In the genomic region with DNA sequence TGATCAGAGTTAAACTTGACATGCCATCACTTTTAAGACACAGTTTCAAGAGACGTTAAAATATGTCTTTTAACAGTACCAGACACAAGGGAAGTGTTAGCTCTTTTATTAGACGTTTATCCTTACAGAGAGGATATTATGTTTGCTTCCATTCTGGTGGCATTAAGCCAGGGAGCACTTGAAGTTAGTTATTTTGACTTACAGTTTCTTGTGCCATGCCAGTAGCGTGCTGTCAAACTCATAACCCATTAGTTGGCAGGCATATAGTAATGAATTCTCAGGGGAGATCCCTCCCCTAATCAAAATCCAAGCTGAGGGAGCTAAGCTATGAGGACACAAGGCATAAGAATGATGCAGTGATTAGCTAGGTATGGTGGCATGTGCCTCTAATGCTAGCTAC, we compare ENCODE assay signal across 17 cellular contexts.
"Had no signal": no experiment of that assay in that cellular context is flagged by ENCODE, and none has a peak within 500 bp of the region (broad histone marks: within the 10 kb centered on the region; RNA-seq: fewer than 3 reads in every experiment).

No MANE protein-coding gene starts in this region.

- H3K27ac Mint-ChIP-seq: activated CD4-positive, alpha-beta memory T cell treated with anti-CD3 and anti-CD28 coated beads, Interleukin-2, amount 10 ng/mL, durations not matched to agents 7 days and 5 days; activated naive CD4-positive, alpha-beta T cell treated with anti-CD3 and anti-CD28 coated beads, Interleukin-2, amount 10 ng/mL, durations not matched to agents 7 days and 5 days; stimulated activated naive CD8-positive, alpha-beta T cell treated with anti-CD3 and anti-CD28 coated beads, Interleukin-15, Interleukin-2, amounts not matched to agents 100 ng/mL and 50 ng/mL, for 24 hours had no signal

- DNase-seq: activated CD4-positive, alpha-beta memory T cell treated with anti-CD3 and anti-CD28 coated beads, Interleukin-2, amount 10 ng/mL, durations not matched to agents 7 days and 5 days; activated CD4-positive, alpha-beta T cell treated with anti-CD3 and anti-CD28 coated beads for 48 hours; activated CD4-positive, CD25-positive, alpha-beta regulatory T cell; activated CD8-positive, alpha-beta memory T cell treated with anti-CD3 and anti-CD28 coated beads, Interleukin-2, amount 50 U/mL, for 4 hours; activated naive CD4-positive, alpha-beta T cell treated with anti-CD3 and anti-CD28 coated beads, Interleukin-2, amount 10 ng/mL, durations not matched to agents 7 days and 5 days; activated T-cell treated with anti-CD3 and anti-CD28 coated beads, Interleukin-2, amount 50 U/mL, for 4 hours; aorta; brain microvascular endothelial cell; gastrocnemius medialis; heart right ventricle; mesenchymal stem cell; stimulated activated CD4-positive, alpha-beta T cell treated with anti-CD3 and anti-CD28 coated beads, Interleukin-2, amount 100 ng/mL, for 24 hours; SW 1271; uterus had no signal

- H3K4me1 Mint-ChIP-seq: activated CD4-positive, alpha-beta memory T cell treated with anti-CD3 and anti-CD28 coated beads, Interleukin-2, amount 10 ng/mL, durations not matched to agents 7 days and 5 days; activated naive CD4-positive, alpha-beta T cell treated with anti-CD3 and anti-CD28 coated beads, Interleukin-2, amount 10 ng/mL, durations not matched to agents 7 days and 5 days; neural crest cell had no signal

- H3K9me3 Mint-ChIP-seq: activated CD4-positive, alpha-beta memory T cell treated with anti-CD3 and anti-CD28 coated beads, Interleukin-2, amount 10 ng/mL, durations not matched to agents 7 days and 5 days; activated naive CD4-positive, alpha-beta T cell treated with anti-CD3 and anti-CD28 coated beads, Interleukin-2, amount 10 ng/mL, durations not matched to agents 7 days and 5 days; activated T-cell treated with anti-CD3 and anti-CD28 coated beads, Interleukin-2, amount 50 U/mL, for 4 hours; neural crest cell; stimulated activated naive CD8-positive, alpha-beta T cell treated with anti-CD3 and anti-CD28 coated beads, Interleukin-15, Interleukin-2, amounts not matched to agents 100 ng/mL and 50 ng/mL, for 24 hours had no signal

- H3K4me3 Mint-ChIP-seq: activated CD4-positive, alpha-beta memory T cell treated with anti-CD3 and anti-CD28 coated beads, Interleukin-2, amount 10 ng/mL, durations not matched to agents 7 days and 5 days; activated naive CD4-positive, alpha-beta T cell treated with anti-CD3 and anti-CD28 coated beads, Interleukin-2, amount 10 ng/mL, durations not matched to agents 7 days and 5 days; activated T-cell treated with anti-CD3 and anti-CD28 coated beads, Interleukin-2, amount 50 U/mL, for 4 hours; neural crest cell; stimulated activated naive CD8-positive, alpha-beta T cell treated with anti-CD3 and anti-CD28 coated beads, Interleukin-15, Interleukin-2, amounts not matched to agents 100 ng/mL and 50 ng/mL, for 24 hours had no signal

- ATAC-seq: activated T-cell treated with anti-CD3 and anti-CD28 coated beads, Interleukin-2, amount 50 U/mL, for 4 hours; esophagus mucosa; gastrocnemius medialis had no signal

- H3K27me3 Mint-ChIP-seq: activated CD4-positive, alpha-beta memory T cell treated with anti-CD3 and anti-CD28 coated beads, Interleukin-2, amount 10 ng/mL, durations not matched to agents 7 days and 5 days; activated naive CD4-positive, alpha-beta T cell treated with anti-CD3 and anti-CD28 coated beads, Interleukin-2, amount 10 ng/mL, durations not matched to agents 7 days and 5 days; stimulated activated naive CD8-positive, alpha-beta T cell treated with anti-CD3 and anti-CD28 coated beads, Interleukin-15, Interleukin-2, amounts not matched to agents 100 ng/mL and 50 ng/mL, for 24 hours had no signal
